ENCODE assay signal across 22 cellular contexts in the genomic region with DNA sequence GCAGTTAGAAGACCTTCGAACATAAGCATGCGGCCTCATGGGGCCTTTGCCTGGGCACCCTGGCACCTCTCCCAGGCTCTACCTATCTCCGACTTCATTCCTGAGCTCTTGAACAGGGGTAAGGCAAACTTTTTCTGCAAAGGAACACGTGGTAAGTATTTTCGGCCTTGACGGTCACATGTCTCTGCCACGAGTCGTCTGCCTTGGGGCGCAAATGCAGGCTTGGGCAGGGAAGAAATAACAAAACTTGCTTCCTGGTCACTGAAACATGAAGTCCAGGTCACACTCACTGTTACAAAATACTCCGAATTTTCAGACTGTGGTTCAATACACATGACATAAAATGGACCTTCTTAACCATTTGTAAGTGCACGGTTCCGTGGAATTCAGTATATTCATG. TPM values are rescaled to one million over a fixed set of nuclear protein-coding genes. Genes with fewer than 3 reads are reported as not detected.
DNase-seq lines count a peak whose midpoint lies in the region; TF ChIP-seq lines count a peak whose summit lies in the region.
"Had no signal": no experiment of that assay in that cellular context is flagged by ENCODE, and none has a peak within 500 bp of the region (broad histone marks: within the 10 kb centered on the region; RNA-seq: fewer than 3 reads in every experiment).

No MANE protein-coding gene starts in this region.

- no peak overlapping the region for H3K27ac ChIP-seq in colonic mucosa
- no peak overlapping the region for H3K27ac ChIP-seq in stomach
- H3K27ac ChIP-seq in neural progenitor cell, result no peak overlapping the region
- H3K27ac ChIP-seq: 22Rv1 had no signal

- 48 to 77% (median 52%) methylated on average over 12 of the region's 12 CpGs for WGBS in stomach, 5 donors

- H3K4me3 ChIP-seq in colonic mucosa (no peak overlapping the region), stomach (no peak overlapping the region), neural progenitor cell (no peak overlapping the region)

- intact Hi-C loops in colonic mucosa (cut with DNase I), result no loop called here
- intact Hi-C loops in stomach (cut with DNase I; ENCODE audit: low total_unique reads), result no loop called here

- peaks cover 43% of the 10 kb centered on the region for H3K27me3 Mint-ChIP-seq in neural progenitor cell (ENCODE audit: insufficient read depth, low read depth)

- TF ChIP-seq POLR2A in stomach (IDR thresholded peaks at IDR 0.05), result no peak

- H3K4me3 Mint-ChIP-seq in neural progenitor cell, result no peak overlapping the region
- H3K4me3 Mint-ChIP-seq: CD8-positive, alpha-beta T cell had no signal

- no peaks in the 10 kb centered on the region for H3K9me3 ChIP-seq in colonic mucosa
- H3K9me3 ChIP-seq in stomach, result no peaks in the 10 kb centered on the region
- H3K9me3 ChIP-seq in neural progenitor cell (ENCODE audit: low read depth), result no peaks in the 10 kb centered on the region

- no peaks in the 10 kb centered on the region for H3K4me1 ChIP-seq in colonic mucosa
- peaks cover 24 to 27% (median 26%) of the 10 kb centered on the region in 4 donors for H3K4me1 ChIP-seq in stomach
- H3K4me1 ChIP-seq in neural progenitor cell, result no peaks in the 10 kb centered on the region

- no peaks in the 10 kb centered on the region for H3F3A ChIP-seq in neural progenitor cell (ENCODE audit: low read depth)

- no peaks in the 10 kb centered on the region for H4K20me1 ChIP-seq in neural progenitor cell (ENCODE audit: low read depth)

- peak; percentile 4 to 6 for DNase-seq in activated T-cell treated with anti-CD3 and anti-CD28 coated beads, Interleukin-2, amount 50 U/mL, for 48 hours
- DNase-seq in activated T-cell treated with anti-CD3 and anti-CD28 coated beads, Interleukin-2, amount 50 U/mL, for 1 hour, result no peak
- DNase-seq in colonic mucosa, result peak; percentile 10
- peak; percentile 75 for DNase-seq in mesenteric fat pad (ENCODE audit: low spot score)
- peak; percentile 56 for DNase-seq in stomach
- DNase-seq in UCSD-AML1 (lab: John Stamatoyannopoulos, UW; ENCODE audit: unreplicated experiment), result no peak
- no peak for DNase-seq in neural progenitor cell (ENCODE audit: low spot score)
- no peak for DNase-seq in activated CD4-positive, alpha-beta T cell treated with anti-CD3 and anti-CD28 coated beads, Interleukin-2, amount 50 U/mL, for 1 hour
- DNase-seq: ACHN; C1 segment of cervical spinal cord; GOT3; IMR-90; MV-4-11; NCI-H1105 treated with DMSO at 0.1 percent for 48 hours; NCI-H2029 treated with DMSO at 0.1 percent for 48 hours; NCI-H226; NCI-H524; NCI-H774; NK-92 treated with Interleukin-12 subunit alpha and Interleukin-12 subunit beta, amount 100 ng/mL, for 24 hours had no signal

- peaks cover 8% of the 10 kb centered on the region for H3K9me3 Mint-ChIP-seq in neural progenitor cell
- H3K9me3 Mint-ChIP-seq: CD8-positive, alpha-beta T cell had no signal

- H3K27me3 ChIP-seq in colonic mucosa, result peaks cover 25% of the 10 kb centered on the region
- peaks cover 12 to 55% (median 37%) of the 10 kb centered on the region in 3 donors for H3K27me3 ChIP-seq in stomach
- peaks cover 100% of the 10 kb centered on the region for H3K27me3 ChIP-seq in neural progenitor cell

- H3K4me2 ChIP-seq in neural progenitor cell, result no peak overlapping the region

- H3K36me3 ChIP-seq in colonic mucosa (no peaks in the 10 kb centered on the region), stomach (no peaks in the 10 kb centered on the region), neural progenitor cell (no peaks in the 10 kb centered on the region)

- no peak for TF ChIP-seq EP300 in stomach (IDR thresholded peaks at IDR 0.05)

- no peaks in the 10 kb centered on the region for H3K79me2 ChIP-seq in neural progenitor cell (ENCODE audit: low read depth)

- H3K9ac ChIP-seq in colonic mucosa (ENCODE audit: low read depth in 2 of 2, low read length in 2 of 2), result no peak overlapping the region
- no peak overlapping the region for H3K9ac ChIP-seq in neural progenitor cell

- H3K36me3 Mint-ChIP-seq in neural progenitor cell, result peaks cover 2% of the 10 kb centered on the region
- H3K36me3 Mint-ChIP-seq: CD8-positive, alpha-beta T cell had no signal

- H3K27ac Mint-ChIP-seq in neural progenitor cell, result no peak overlapping the region
- H3K27ac Mint-ChIP-seq: CD8-positive, alpha-beta T cell had no signal

- H3K4me1 Mint-ChIP-seq in neural progenitor cell, result no peaks in the 10 kb centered on the region

- TF ChIP-seq CTCF in colonic mucosa (IDR thresholded peaks at IDR 0.05) (no peak), stomach (IDR thresholded peaks at IDR 0.05) (no peak), neural progenitor cell (IDR thresholded peaks at IDR 0.05) (no peak)

- H2AFZ ChIP-seq in neural progenitor cell (replicated peaks), result no peak overlapping the region

RNA-seq across cellular contexts. Expression of a gene that starts 3.4 kb away (rescaled TPM):
- total RNA-seq in colonic mucosa (10 to 100 TPM in 1 of 2 donors, 1 to 10 TPM in 1; 4.8 to 16.4 TPM), mesenteric fat pad (0.64 TPM), stomach (1 to 10 TPM in 1 of 5 donors, not detected in 4; 2.6 TPM), neural progenitor cell (ENCODE audit: low replicate concordance) (2.2 TPM in 1 of 2 replicates, not detected in the other)
- polyA plus RNA-seq in stomach, result 1 to 10 TPM in 2 of 3 donors, under 1 TPM in 1; 0.81 to 6.3 (median 1.8) TPM
- total RNA-seq: CD8-positive, alpha-beta T cell; Daoy; IMR-90 had no signal
- polyA plus RNA-seq: IMR-90 had no signal

RNA-seq across cellular contexts. Expression of a gene that starts 27.9 kb away (rescaled TPM):
- total RNA-seq in colonic mucosa (under 1 TPM; 0.11 to 0.52 TPM), mesenteric fat pad (1.0 TPM), stomach (1 to 10 TPM in 1 of 5 donors, under 1 TPM in 2, not detected in 2; 0.72 to 1.3 (median 0.92) TPM), neural progenitor cell (ENCODE audit: low replicate concordance) (0.19 TPM in 1 of 2 replicates, not detected in the other)
- 1 to 10 TPM in 1 of 3 donors, under 1 TPM in 2; 0.61 to 1.8 (median 0.63) TPM for polyA plus RNA-seq in stomach
- total RNA-seq: IMR-90 had no signal
- polyA plus RNA-seq: IMR-90 had no signal

RNA-seq across cellular contexts. Expression of a gene that starts 28.0 kb away (rescaled TPM):
- total RNA-seq in colonic mucosa, result under 1 TPM; 0.40 to 0.62 TPM
- 1.3 TPM for total RNA-seq in mesenteric fat pad
- 1 to 10 TPM in 1 of 5 donors, not detected in 4; 1.5 TPM for total RNA-seq in stomach
- 1 to 10 TPM; 1.1 to 9.0 (median 3.1) TPM for polyA plus RNA-seq in stomach
- 0.19 TPM in 1 of 2 replicates, not detected in the other for total RNA-seq in neural progenitor cell (ENCODE audit: low replicate concordance)
- total RNA-seq: Daoy, IMR-90 had no signal

Comparison
In these comparisons a context has a peak if more than half of its experiments do, and no peak if none do; other contexts are left out.
1. DNase-seq: peak in activated T-cell treated with anti-CD3 and anti-CD28 coated beads, Interleukin-2, amount 50 U/mL, for 48 hours (2 of 2), colonic mucosa (single experiment), mesenteric fat pad (single experiment) and stomach (single experiment); none in activated T-cell treated with anti-CD3 and anti-CD28 coated beads, Interleukin-2, amount 50 U/mL, for 1 hour (single experiment), UCSD-AML1 (single experiment), neural progenitor cell (single experiment) and activated CD4-positive, alpha-beta T cell treated with anti-CD3 and anti-CD28 coated beads, Interleukin-2, amount 50 U/mL, for 1 hour (single experiment).